In the genomic region with DNA sequence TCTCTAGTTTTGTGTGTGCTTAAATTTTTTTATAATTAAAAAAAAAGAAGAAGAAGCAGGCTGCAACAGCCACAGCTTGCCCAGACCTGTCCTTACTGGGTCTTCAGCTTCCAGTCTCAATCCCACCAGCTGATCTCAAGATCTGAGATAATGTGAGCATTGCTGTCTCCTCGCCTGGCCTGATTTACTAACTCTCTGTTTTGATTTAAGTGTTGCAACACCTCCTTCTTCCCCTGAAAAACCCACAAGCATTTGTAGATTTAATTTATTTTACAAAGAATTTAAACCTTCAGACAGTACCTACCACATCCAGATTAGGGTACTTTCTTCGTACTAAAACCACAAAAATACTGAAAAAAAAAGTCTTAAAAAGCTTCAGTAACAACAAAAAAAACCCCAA, we compare ENCODE assay signal across 1 cellular context.
A peak's percentile ranks its signal among the peaks of the same experiment; 100 is the strongest.
TF ChIP-seq lines count a peak whose summit lies in the region.

No MANE protein-coding gene starts in this region.

TF ChIP-seq in K562, 482 proteins besides CTCF, POLR2A, EP300 and RAD21:
- TF ChIP-seq RBM34 (IDR thresholded peaks at IDR 0.05; ENCODE audit: borderline replicate concordance, insufficient read depth, low read length): no peak
- TF ChIP-seq CEBPB (tag; IDR thresholded peaks at IDR 0.05): 0 out of 2 replicates have a peak, but pooled peaks have one; percentile 12
- TF ChIP-seq FOXM1 (IDR thresholded peaks at IDR 0.05; ENCODE audit: low read depth): no peak
- TF ChIP-seq FOXM1 (CRISPR knock-in tag; IDR thresholded peaks at IDR 0.05; ENCODE audit: low read depth): no peak
- TF ChIP-seq ZNF584 (CRISPR knock-in tag; IDR thresholded peaks at IDR 0.05; ENCODE audit: low read depth): no peak
- no peak for TF ChIP-seq HNRNPH1 (optimal IDR thresholded peaks at IDR 0.05; ENCODE audit: low read depth, low read length)
TF ChIP-seq in K562: peak in this region for 1.
